In the genomic region with DNA sequence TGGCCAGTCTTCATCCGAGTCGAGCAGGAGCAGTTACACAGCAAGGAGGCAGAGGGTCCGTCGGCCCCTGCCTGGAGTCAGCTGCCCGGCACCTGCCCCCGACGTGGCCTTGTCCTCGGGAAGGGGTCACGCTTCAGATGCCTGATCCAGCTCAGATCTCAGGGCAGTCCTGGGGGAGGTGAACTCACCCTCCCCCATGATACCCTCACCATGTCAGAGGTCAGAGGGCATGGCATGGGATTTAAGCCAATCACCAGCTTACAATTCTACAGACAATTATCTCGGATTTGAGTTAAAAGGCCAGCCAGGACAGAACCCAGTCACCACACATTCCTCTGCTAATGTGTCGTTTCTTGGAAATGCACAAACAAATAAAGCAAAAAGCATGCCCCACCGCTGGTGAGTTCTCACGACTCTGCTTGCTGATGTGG, we compare ENCODE assay signal across 21 cellular contexts.
DNase-seq lines count a peak whose midpoint lies in the region; ATAC-seq, FAIRE-seq and TF ChIP-seq lines count a peak whose summit lies in the region.
"Had no signal": no experiment of that assay in that cellular context is flagged by ENCODE, and none has a peak within 500 bp of the region (broad histone marks: within the 10 kb centered on the region; RNA-seq: fewer than 3 reads in every experiment).

No MANE protein-coding gene starts in this region.

- no peaks in the 10 kb centered on the region for H3K79me2 ChIP-seq in astrocyte (ENCODE audit: insufficient read depth, low read length)

- ATAC-seq in GM19035 (IDR thresholded peaks at IDR 0.05; ENCODE audit: unreplicated experiment) (no peak), gastrocnemius medialis (no peak)
- ATAC-seq: foreskin keratinocyte had no signal

- peak; percentile 66 for DNase-seq in HFFc6
- no peak for DNase-seq in astrocyte (ENCODE audit: low read depth)
- DNase-seq in foreskin fibroblast: peak; percentile 21 to 55
- peak; percentile 58 for DNase-seq in sigmoid colon
- no peak for DNase-seq in iPS-NIHi11 (ENCODE audit: low spot score)
- no peak for DNase-seq in NCI-H128 (lab: John Stamatoyannopoulos, UW; ENCODE audit: unreplicated experiment)
- DNase-seq in gastrocnemius medialis: no peak
- DNase-seq: activated CD4-positive, alpha-beta T cell treated with anti-CD3 and anti-CD28 coated beads, Interleukin-2, amount 50 U/mL, for 48 hours; activated CD4-positive, CD25-positive, alpha-beta regulatory T cell; activated effector memory CD4-positive, alpha-beta T cell treated with anti-CD3 and anti-CD28 coated beads, Interleukin-2, amount 50 U/mL, for 16 hours; CD8-positive, alpha-beta memory T cell; foreskin keratinocyte; hippocampal formation; NCI-H1436; NCI-H524; nucleus accumbens had no signal

- in situ Hi-C loops in gastrocnemius medialis (cut with MboI; ENCODE audit: low sequenced_read_pairs in 4 of 4): no loop called here

- H3K9me3 Mint-ChIP-seq in HFFc6: no peaks in the 10 kb centered on the region
- peaks cover 3% of the 10 kb centered on the region for H3K9me3 Mint-ChIP-seq in astrocyte (ENCODE audit: unreplicated experiment)
- H3K9me3 Mint-ChIP-seq: CD8-positive, alpha-beta memory T cell; stimulated activated naive CD8-positive, alpha-beta T cell treated with anti-CD3 and anti-CD28 coated beads, Interleukin-15, Interleukin-2, amounts not matched to agents 100 ng/mL and 50 ng/mL, for 24 hours had no signal

- no peak overlapping the region for H2AFZ ChIP-seq in astrocyte (ENCODE audit: low read depth, low read length)

- no peak for FAIRE-seq in astrocyte (lab: Jason Lieb, UNC)
- FAIRE-seq: islet of Langerhans had no signal

- intact Hi-C loops in sigmoid colon (cut with DNase I): no loop called here
- intact Hi-C loops in gastrocnemius medialis (cut with DNase I; ENCODE audit: low total_unique reads): loop anchor here (10.0 kb wide), 1 partner anchor 45 kb away; no protein-coding TSS in a partner anchor

- no peak overlapping the region for H3K4me2 ChIP-seq in astrocyte (ENCODE audit: low read length)

- H3K4me1 ChIP-seq in astrocyte (ENCODE audit: insufficient read depth, low read length) (peaks cover under 1% of the 10 kb centered on the region), sigmoid colon (no peaks in the 10 kb centered on the region), gastrocnemius medialis (no peaks in the 10 kb centered on the region)
- H3K4me1 ChIP-seq: foreskin keratinocyte, tibial nerve had no signal

- H3K4me3 ChIP-seq in astrocyte (ENCODE audit: insufficient read depth, low read depth, low read length): no peak overlapping the region
- no peak overlapping the region for H3K4me3 ChIP-seq in foreskin fibroblast (ENCODE audit: low read depth in 1 of 2, low read length in 2 of 2)
- H3K4me3 ChIP-seq in sigmoid colon: no peak overlapping the region
- H3K4me3 ChIP-seq in gastrocnemius medialis: no peak overlapping the region
- H3K4me3 ChIP-seq: lung, tibial nerve had no signal

- H3K27me3 ChIP-seq in astrocyte (ENCODE audit: insufficient read depth, low read length) (peaks cover 4% of the 10 kb centered on the region), sigmoid colon (peaks cover 0 to 57% (median 4%) of the 10 kb centered on the region in 3 donors), gastrocnemius medialis (peaks cover 5 to 28% (median 20%) of the 10 kb centered on the region in 3 donors)

- no peaks in the 10 kb centered on the region; the same call in 1 of the 2 replicates for H3K36me3 Mint-ChIP-seq in HFFc6 (ENCODE audit: low read depth)
- no peaks in the 10 kb centered on the region for H3K36me3 Mint-ChIP-seq in astrocyte (ENCODE audit: low read depth, unreplicated experiment)
- H3K36me3 Mint-ChIP-seq: CD8-positive, alpha-beta memory T cell had no signal

- TF ChIP-seq CTCF in HFFc6 (IDR thresholded peaks at IDR 0.05) (no peak), astrocyte (IDR thresholded peaks at IDR 0.05; ENCODE audit: insufficient read depth, low read depth, low read length) (no peak), foreskin fibroblast (IDR thresholded peaks at IDR 0.05; ENCODE audit: low read depth, low read length) (no peak), sigmoid colon (IDR thresholded peaks at IDR 0.05) (no peak), gastrocnemius medialis (IDR thresholded peaks at IDR 0.05 in 4 of 5, conservative IDR thresholded peaks at IDR 0.05 in 1 of 5) (no peak)

- H3K9me3 ChIP-seq in astrocyte (ENCODE audit: insufficient read depth, low read depth, low read length) (no peaks in the 10 kb centered on the region), sigmoid colon (no peaks in the 10 kb centered on the region), gastrocnemius medialis (no peaks in the 10 kb centered on the region)
- H3K9me3 ChIP-seq: tibial nerve had no signal

- H3K4me1 Mint-ChIP-seq in HFFc6 (ENCODE audit: low read depth) (peaks cover 37% of the 10 kb centered on the region), astrocyte (ENCODE audit: low read depth, unreplicated experiment) (peaks cover 22% of the 10 kb centered on the region)
- H3K4me1 Mint-ChIP-seq: CD8-positive, alpha-beta memory T cell had no signal

- 43 to 52% methylated on average over 13 of the region's 13 CpGs for WGBS in sigmoid colon, 2 donors

- no peak overlapping the region for H3K27ac Mint-ChIP-seq in HFFc6
- peak overlapping the region; percentile 85 for H3K27ac Mint-ChIP-seq in astrocyte (ENCODE audit: unreplicated experiment)
- H3K27ac Mint-ChIP-seq: CD8-positive, alpha-beta memory T cell; stimulated activated naive CD8-positive, alpha-beta T cell treated with anti-CD3 and anti-CD28 coated beads, Interleukin-15, Interleukin-2, amounts not matched to agents 100 ng/mL and 50 ng/mL, for 24 hours had no signal

- no peaks in the 10 kb centered on the region for H4K20me1 ChIP-seq in astrocyte (ENCODE audit: insufficient read depth, low read length)

- H3K9ac ChIP-seq in astrocyte (ENCODE audit: low read length): peak overlapping the region; percentile 2

- no peaks in the 10 kb centered on the region for H3K36me3 ChIP-seq in astrocyte (ENCODE audit: insufficient read depth, low read length)
- no peaks in the 10 kb centered on the region for H3K36me3 ChIP-seq in sigmoid colon
- H3K36me3 ChIP-seq in gastrocnemius medialis: no peaks in the 10 kb centered on the region
- H3K36me3 ChIP-seq: tibial nerve had no signal

- no peak for TF ChIP-seq EP300 in sigmoid colon (IDR thresholded peaks at IDR 0.05)

- TF ChIP-seq POLR2A in sigmoid colon (IDR thresholded peaks at IDR 0.05) (no peak), gastrocnemius medialis (IDR thresholded peaks at IDR 0.05) (no peak)

- H3K27me3 Mint-ChIP-seq in HFFc6 (ENCODE audit: insufficient read depth) (peaks cover 18% of the 10 kb centered on the region), astrocyte (ENCODE audit: low read depth, unreplicated experiment) (no peaks in the 10 kb centered on the region)

- H3K27ac ChIP-seq in astrocyte (ENCODE audit: low read depth, low read length) (no peak overlapping the region), sigmoid colon (no peak overlapping the region), gastrocnemius medialis (no peak overlapping the region)
- H3K27ac ChIP-seq: foreskin keratinocyte, tibial nerve had no signal

- H3K4me3 Mint-ChIP-seq in HFFc6: no peak overlapping the region
- no peak overlapping the region for H3K4me3 Mint-ChIP-seq in astrocyte (ENCODE audit: unreplicated experiment)
- H3K4me3 Mint-ChIP-seq: CD8-positive, alpha-beta memory T cell; stimulated activated naive CD8-positive, alpha-beta T cell treated with anti-CD3 and anti-CD28 coated beads, Interleukin-15, Interleukin-2, amounts not matched to agents 100 ng/mL and 50 ng/mL, for 24 hours had no signal

Comparison
In these comparisons a context has a peak if more than half of its experiments do, and no peak if none do; other contexts are left out.
1. DNase-seq: peak in HFFc6 (single experiment), foreskin fibroblast (2 of 2) and sigmoid colon (single experiment); none in astrocyte (single experiment), iPS-NIHi11 (single experiment), NCI-H128 (single experiment) and gastrocnemius medialis (0 of 2).